ENCODE assay signal across 30 cellular contexts in the genomic region with DNA sequence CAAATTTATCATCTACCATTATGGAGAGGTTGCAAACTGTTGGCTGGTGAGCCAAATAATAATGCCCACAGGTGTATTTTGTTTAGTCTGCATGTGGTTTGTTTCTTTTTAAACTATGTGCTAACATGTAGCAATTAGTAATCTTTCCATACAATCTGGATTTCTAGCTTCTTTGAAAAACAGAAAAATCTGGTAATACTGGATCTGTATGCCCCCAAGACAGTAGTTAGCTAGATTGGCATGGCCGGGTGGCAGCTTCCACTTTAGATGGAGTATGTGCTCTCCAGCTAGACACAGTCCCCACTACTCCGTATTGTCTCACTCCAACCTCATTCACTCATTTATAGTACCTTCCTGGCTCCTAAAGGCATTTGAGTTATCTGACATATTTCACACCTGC.
"Had no signal": no experiment of that assay in that cellular context is flagged by ENCODE, and none has a peak within 500 bp of the region (broad histone marks: within the 10 kb centered on the region; RNA-seq: fewer than 3 reads in every experiment).

No MANE protein-coding gene starts in this region.

- H3K4me2 ChIP-seq: neural progenitor cell, smooth muscle cell had no signal

- H3K4me1 Mint-ChIP-seq: immature natural killer cell; naive B cell; stimulated activated naive B cell treated with anti-CD40 and anti-IgM and Interleukin-4, amounts not matched to agents 10 μg/mL and 1 μg/mL and 100 μg/mL, for 72 hours had no signal

- H2AFZ ChIP-seq: neural progenitor cell had no signal

- ATAC-seq: left colon; left lung; lower lobe of right lung; natural killer cell; right lobe of liver; stimulated activated naive B cell treated with anti-CD40 and anti-IgM and Interleukin-4, amounts not matched to agents 10 μg/mL and 1 μg/mL and 100 μg/mL, for 72 hours; stimulated activated naive CD8-positive, alpha-beta T cell treated with anti-CD3 and anti-CD28 coated beads, Interleukin-15, Interleukin-2, amounts not matched to agents 100 U/mL and 50 U/mL, for 24 hours; upper lobe of right lung had no signal

- H3K4me3 ChIP-seq: left lung, lower lobe of right lung, neural progenitor cell, ovary, right atrium auricular region, right lobe of liver, smooth muscle cell, stomach, testis, thyroid gland, transverse colon, upper lobe of right lung had no signal

- FAIRE-seq: islet of Langerhans, kidney, urothelium cell line had no signal

- H3K27ac Mint-ChIP-seq: immature natural killer cell; naive B cell; nephron progenitor cell; neural progenitor cell; progenitor cell of endocrine pancreas; stimulated activated naive B cell treated with anti-CD40 and anti-IgM and Interleukin-4, amounts not matched to agents 10 μg/mL and 1 μg/mL and 100 μg/mL, for 72 hours had no signal

- H3K4me1 ChIP-seq: lower lobe of right lung, right lobe of liver, testis, transverse colon, upper lobe of right lung had no signal

- H3K9me3 ChIP-seq: left lung, lower lobe of right lung, neutrophil, ovary, right atrium auricular region, right lobe of liver, stomach, testis, thyroid gland, transverse colon, upper lobe of right lung had no signal

- H3K9ac ChIP-seq: neural progenitor cell had no signal

- H3K27me3 Mint-ChIP-seq: progenitor cell of endocrine pancreas had no signal

- H3K9me3 Mint-ChIP-seq: immature natural killer cell; naive B cell; natural killer cell; stimulated activated naive B cell treated with anti-CD40 and anti-IgM and Interleukin-4, amounts not matched to agents 10 μg/mL and 1 μg/mL and 100 μg/mL, for 72 hours had no signal

- H3K4me3 Mint-ChIP-seq: immature natural killer cell; mesothelial cell of epicardium; naive B cell; natural killer cell; nephron progenitor cell; neural progenitor cell; stimulated activated naive B cell treated with anti-CD40 and anti-IgM and Interleukin-4, amounts not matched to agents 10 μg/mL and 1 μg/mL and 100 μg/mL, for 72 hours had no signal

- H3K27me3 ChIP-seq: left lung, neural progenitor cell, neutrophil, ovary, right atrium auricular region, right lobe of liver, testis, thyroid gland, transverse colon, upper lobe of right lung had no signal

- DNase-seq: hypothalamus; immature natural killer cell; kidney; left colon; left lung; lower lobe of right lung; mammary epithelial cell; naive B cell; natural killer cell; nephron progenitor cell; occipital lobe; ovary; right lobe of liver; stimulated activated CD4-positive, alpha-beta T cell treated with anti-CD3 and anti-CD28 coated beads, Interleukin-2, amount 100 ng/mL, for 24 hours; stimulated activated CD4-positive, alpha-beta T cell treated with anti-CD3 and anti-CD28 coated beads, Interleukin-4, amount 100 ng/mL, for 1 hour; stimulated activated naive B cell treated with anti-CD40 and anti-IgM and Interleukin-4, amounts not matched to agents 10 μg/mL and 1 μg/mL and 100 μg/mL, for 72 hours; stimulated activated naive CD8-positive, alpha-beta T cell treated with anti-CD3 and anti-CD28 coated beads, Interleukin-15, Interleukin-2, amounts not matched to agents 100 U/mL and 50 U/mL, for 24 hours; stomach; testis; thyroid gland; transverse colon; upper lobe of right lung had no signal

- H3K36me3 ChIP-seq: left lung, lower lobe of right lung, neural progenitor cell, neutrophil, ovary, right atrium auricular region, right lobe of liver, stomach, thyroid gland, transverse colon, upper lobe of right lung had no signal

- H3K36me3 Mint-ChIP-seq: immature natural killer cell; mesothelial cell of epicardium; naive B cell; natural killer cell; neural progenitor cell; stimulated activated naive B cell treated with anti-CD40 and anti-IgM and Interleukin-4, amounts not matched to agents 10 μg/mL and 1 μg/mL and 100 μg/mL, for 72 hours had no signal

- H3K27ac ChIP-seq: left lung, lower lobe of right lung, neural progenitor cell, neutrophil, ovary, right atrium auricular region, right lobe of liver, stomach, testis, thyroid gland, transverse colon, upper lobe of right lung had no signal
